Comparison of ENCODE assay signal across 8 cellular contexts in genomic region chr20:1391640-1392442, GRCh38. TPM values are rescaled to one million over a fixed set of nuclear protein-coding genes. Genes with fewer than 3 reads are reported as not detected.
DNase-seq lines count a peak whose midpoint lies in the region; ATAC-seq and TF ChIP-seq lines count a peak whose summit lies in the region.

No MANE protein-coding gene starts in this region.

- peak overlapping the region; percentile 88 for H3K4me2 ChIP-seq in parathyroid adenoma (ENCODE audit: low read length)

- H3K4me3 ChIP-seq in AG10803 (ENCODE audit: low read length) (peak overlapping the region; percentile 88), HUES64 (ENCODE audit: low read length) (peak overlapping the region; percentile 70), parathyroid adenoma (ENCODE audit: low read depth, low read length) (peak overlapping the region; percentile 75)

- in situ Hi-C loops in ACHN (cut with HindIII; ENCODE audit: low pct_ligation_motif_present, low pct_unique_long_range_greater_than_20kb, low sequenced_read_pairs): no loop called here

- H3K27ac ChIP-seq in HUES64 (ENCODE audit: low read depth, low read length) (no peak overlapping the region), parathyroid adenoma (peak overlapping the region; percentile 40)

- peak overlapping the region; percentile 93 for H3K4me3 Mint-ChIP-seq in glutamatergic neuron (ENCODE audit: unreplicated experiment)

- DNase-seq in AG10803 (ENCODE audit: low read depth) (no peak), glutamatergic neuron (peak; percentile 26), NCI-H2081 (lab: John Stamatoyannopoulos, UW) (no peak), ACHN (no peak)
- DNase-seq in activated T-cell treated with anti-CD3 and anti-CD28 coated beads, Interleukin-2, amount 50 U/mL, for 48 hours: peak; percentile 42 to 48

- WGBS in HUES64: 6% methylated on average over 12 of the region's 16 CpGs

- TF ChIP-seq CTCF in AG10803 (conservative IDR thresholded peaks at IDR 0.05; ENCODE audit: low read length) (no peak), glutamatergic neuron (IDR thresholded peaks at IDR 0.05; ENCODE audit: partially characterized antibody, unreplicated experiment) (no peak), parathyroid adenoma (IDR thresholded peaks at IDR 0.05) (no peak)

- H3K27me3 ChIP-seq in HUES64 (ENCODE audit: insufficient read depth, low read length): peaks cover 29% of the 10 kb centered on the region
- no peaks in the 10 kb centered on the region for H3K27me3 ChIP-seq in parathyroid adenoma (ENCODE audit: control insufficient read depth, insufficient read depth, low read length)

- no peaks in the 10 kb centered on the region for H3K9me3 ChIP-seq in HUES64 (ENCODE audit: insufficient read depth, low read depth, low read length)
- no peaks in the 10 kb centered on the region for H3K9me3 ChIP-seq in parathyroid adenoma (ENCODE audit: control insufficient read depth, low read length)

- H3K36me3 ChIP-seq in HUES64 (ENCODE audit: insufficient read depth, low read length) (0 out of 2 replicates have a peak, but pooled peaks cover 3% of the 10 kb centered on the region), parathyroid adenoma (ENCODE audit: control insufficient read depth, insufficient read depth, low read length) (no peaks in the 10 kb centered on the region)

- H3K79me2 ChIP-seq in parathyroid adenoma: peaks cover 30% of the 10 kb centered on the region

- H3K36me3 Mint-ChIP-seq in glutamatergic neuron (ENCODE audit: unreplicated experiment): peaks cover 3% of the 10 kb centered on the region

- H3K27me3 Mint-ChIP-seq in glutamatergic neuron (ENCODE audit: unreplicated experiment): peaks cover 20% of the 10 kb centered on the region

- no peak for ATAC-seq in HG03280 (IDR thresholded peaks at IDR 0.05; ENCODE audit: unreplicated experiment)

- peak overlapping the region; percentile 79 for H2AFZ ChIP-seq in parathyroid adenoma

- H3K27ac Mint-ChIP-seq in glutamatergic neuron (ENCODE audit: unreplicated experiment): peak overlapping the region; percentile 93

- peaks cover 30% of the 10 kb centered on the region for H3K4me1 Mint-ChIP-seq in glutamatergic neuron (ENCODE audit: low read depth, unreplicated experiment)

- H3K9me3 Mint-ChIP-seq in glutamatergic neuron (ENCODE audit: unreplicated experiment): peaks cover 7% of the 10 kb centered on the region

- peak overlapping the region; percentile 71 for H3K9ac ChIP-seq in HUES64 (ENCODE audit: low read depth, low read length)
- H3K9ac ChIP-seq in parathyroid adenoma: no peak overlapping the region

- H3K4me1 ChIP-seq in HUES64 (ENCODE audit: insufficient read depth, low read length): peaks cover 26% of the 10 kb centered on the region
- H3K4me1 ChIP-seq in parathyroid adenoma: peaks cover 12% of the 10 kb centered on the region

RNA-seq across cellular contexts. Expression of gene FKBP1A, which starts 1.0 kb away (rescaled TPM):
- polyA plus RNA-seq in HUES64 (2013, experiment 1 of 2): 224 TPM
- 224 TPM for polyA plus RNA-seq in HUES64 (2013, experiment 2 of 2)
- 350 TPM for total RNA-seq in glutamatergic neuron (ENCODE audit: unreplicated experiment)

Comparison
In these comparisons a context has a peak if more than half of its experiments do, and no peak if none do; other contexts are left out.
1. DNase-seq: peak in activated T-cell treated with anti-CD3 and anti-CD28 coated beads, Interleukin-2, amount 50 U/mL, for 48 hours (2 of 2) and glutamatergic neuron (single experiment); none in AG10803 (single experiment), NCI-H2081 (0 of 2) and ACHN (single experiment).
2. Peak in every context shown above with its lines, with median percentiles within 50 percentile points of each other: H3K4me3 ChIP-seq.